26 cellular contexts compared by ENCODE assay signal in genomic region chr17:51454456-51454978, GRCh38.
"Had no signal": no experiment of that assay in that cellular context is flagged by ENCODE, and none has a peak within 500 bp of the region (broad histone marks: within the 10 kb centered on the region; RNA-seq: fewer than 3 reads in every experiment).

No MANE protein-coding gene starts in this region.

- H3K27ac ChIP-seq: brain microvascular endothelial cell, epithelial cell of prostate, foreskin keratinocyte, gastroesophageal sphincter, heart right ventricle, hepatocyte had no signal

- H3K9me3 ChIP-seq: gastroesophageal sphincter had no signal

- H3K4me3 ChIP-seq: gastroesophageal sphincter, heart right ventricle, hepatocyte had no signal

- DNase-seq: activated CD4-positive, alpha-beta memory T cell treated with anti-CD3 and anti-CD28 coated beads, Interleukin-2, amount 10 ng/mL, durations not matched to agents 7 days and 5 days; activated CD4-positive, alpha-beta T cell treated with anti-CD3 and anti-CD28 coated beads for 1 hour; activated CD4-positive, alpha-beta T cell treated with anti-CD3 and anti-CD28 coated beads for 4 hours; activated CD4-positive, alpha-beta T cell treated with anti-CD3 and anti-CD28 coated beads, Interleukin-2, amount 10 ng/mL, durations not matched to agents 7 days and 5 days; activated CD4-positive, alpha-beta T cell treated with anti-CD3 and anti-CD28 coated beads, Interleukin-2, amount 50 U/mL, for 4 hours; activated CD8-positive, alpha-beta memory T cell treated with anti-CD3 and anti-CD28 coated beads, Interleukin-2, amount 50 U/mL, for 48 hours; activated effector memory CD4-positive, alpha-beta T cell treated with Interleukin-2 at 50 U/mL for 16 hours; activated gamma-delta T cell treated with Interleukin-2 at 50 U/mL for 16 hours; activated naive CD4-positive, alpha-beta T cell treated with anti-CD3 and anti-CD28 coated beads, Interleukin-2, amount 50 U/mL, for 16 hours; activated naive CD4-positive, alpha-beta T cell treated with Interleukin-2 at 50 U/mL for 16 hours; activated T-cell treated with anti-CD3 and anti-CD28 coated beads for 4 hours; activated T-cell treated with anti-CD3 and anti-CD28 coated beads, Interleukin-2, amount 50 U/mL, for 24 hours; activated T-cell treated with anti-CD3 and anti-CD28 coated beads, Interleukin-2, amount 50 U/mL, for 72 hours; amniotic stem cell; anterior cingulate cortex; brain microvascular endothelial cell; caudate nucleus; cortex of kidney; dermis blood vessel endothelial cell; effector CD8-positive, alpha-beta T cell; foreskin keratinocyte; heart right ventricle; T-helper 2 cell had no signal

- H3K4me1 ChIP-seq: foreskin keratinocyte, heart right ventricle had no signal

- H3K27me3 ChIP-seq: brain microvascular endothelial cell, foreskin keratinocyte, gastroesophageal sphincter, heart right ventricle, hepatocyte had no signal

- H3K36me3 ChIP-seq: brain microvascular endothelial cell, gastroesophageal sphincter, heart right ventricle had no signal
